11 cellular contexts compared by ENCODE assay signal in the genomic region with DNA sequence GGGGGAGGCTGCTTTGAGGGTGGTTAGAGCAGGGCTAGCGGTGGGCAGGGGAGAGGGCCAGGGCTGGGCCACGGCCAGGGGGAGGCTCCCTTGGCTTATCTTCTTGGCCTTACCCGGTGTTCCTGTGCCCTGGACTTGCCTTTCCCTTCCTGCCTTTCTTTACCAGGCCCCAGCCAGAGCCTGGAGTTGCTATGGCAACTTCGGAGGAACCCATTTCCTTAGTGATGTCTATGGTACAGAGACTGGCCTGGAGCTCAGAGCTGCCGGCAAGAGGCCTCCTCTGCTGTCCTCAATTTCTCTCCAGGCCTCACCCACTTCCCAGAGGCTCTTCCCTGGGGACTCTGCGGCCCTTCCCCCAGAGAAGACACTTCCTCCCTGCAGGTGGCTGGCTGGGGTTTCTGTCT. TPM values are rescaled to one million over a fixed set of nuclear protein-coding genes. Genes with fewer than 3 reads are reported as not detected.
A peak's percentile ranks its signal among the peaks of the same experiment; 100 is the strongest.
DNase-seq lines count a peak whose midpoint lies in the region; ATAC-seq, FAIRE-seq and TF ChIP-seq lines count a peak whose summit lies in the region.
"Had no signal": no experiment of that assay in that cellular context is flagged by ENCODE, and none has a peak within 500 bp of the region (broad histone marks: within the 10 kb centered on the region; RNA-seq: fewer than 3 reads in every experiment).

No MANE protein-coding gene starts in this region.

- no peak overlapping the region for H3K27ac ChIP-seq in A673 (ENCODE audit: low read depth, low read length, poor library complexity, severe bottlenecking)
- H3K27ac ChIP-seq in CD8-positive, alpha-beta memory T cell (ENCODE audit: low read depth, low read length), result no peak overlapping the region

- H3K27me3 ChIP-seq in A673 (replicated peaks; ENCODE audit: insufficient read depth, low read depth, low read length, poor library complexity), result no peaks in the 10 kb centered on the region
- no peaks in the 10 kb centered on the region for H3K27me3 ChIP-seq in CD8-positive, alpha-beta memory T cell (ENCODE audit: insufficient read depth, low read length, poor library complexity, severe bottlenecking)

- DNase-seq in A673 (ENCODE audit: low spot score) (peak; percentile 61), LHCN-M2 (ENCODE audit: low read depth) (peak; percentile 53), kidney tubule cell (ENCODE audit: low spot score) (peak; percentile 45), NCI-H2081 treated with DMSO at 0.1 percent for 48 hours (lab: John Stamatoyannopoulos, UW) (no peak), GM19239 (ENCODE audit: insufficient read length, low spot score) (no peak)
- DNase-seq in CD8-positive, alpha-beta memory T cell, result no peak
- DNase-seq: stimulated activated CD4-positive, alpha-beta T cell treated with anti-CD3 and anti-CD28 coated beads, Interleukin-12 subunit alpha, Interleukin-12 subunit beta, amount 100 ng/mL, for 4 hours; T-helper 1 cell had no signal

- POLR2A ChIA-PET in A673 (lab: Charles Lee; ENCODE audit: low non-redundant PET), result interaction anchor here (0.7 kb wide), 1 partner anchor 17 kb away, joined by 3 read pairs; no protein-coding TSS in a partner anchor
- POLR2A ChIA-PET in CD8-positive, alpha-beta memory T cell (lab: Charles Lee), result no interaction called here

- no peaks in the 10 kb centered on the region for H3K36me3 ChIP-seq in A673 (ENCODE audit: insufficient read depth, low read length, poor library complexity, severe bottlenecking)
- H3K36me3 ChIP-seq in CD8-positive, alpha-beta memory T cell (ENCODE audit: insufficient read depth, low read length), result no peaks in the 10 kb centered on the region

- peak overlapping the region; percentile 73 to 87 (median 76) for H3K4me3 Mint-ChIP-seq in brain
- H3K4me3 Mint-ChIP-seq in CD8-positive, alpha-beta memory T cell, result peak overlapping the region in 1 of 7 donors; percentile 56

- ATAC-seq in HG02970 (IDR thresholded peaks at IDR 0.05; ENCODE audit: low FRiP score, unreplicated experiment), result no peak

- intact Hi-C loops in A673 (cut with micrococcal nuclease; ENCODE audit: unreplicated experiment), result no loop called here

- peaks cover 6% of the 10 kb centered on the region for H3K4me1 ChIP-seq in A673 (ENCODE audit: insufficient read depth, low read length, poor library complexity, severe bottlenecking)
- H3K4me1 ChIP-seq in CD8-positive, alpha-beta memory T cell (ENCODE audit: insufficient read depth, low read length), result no peaks in the 10 kb centered on the region

- H3K27me3 Mint-ChIP-seq in brain, result peaks cover 5% of the 10 kb centered on the region
- H3K27me3 Mint-ChIP-seq in CD8-positive, alpha-beta memory T cell, result peaks cover 21 to 35% of the 10 kb centered on the region in 2 donors

- no peak for FAIRE-seq in GM19239 (lab: Jason Lieb, UNC)
- FAIRE-seq: endometrium had no signal

- H3K36me3 Mint-ChIP-seq in brain, result peaks cover 18% of the 10 kb centered on the region
- peaks cover 0 to 5% (median 0%) of the 10 kb centered on the region in 3 donors for H3K36me3 Mint-ChIP-seq in CD8-positive, alpha-beta memory T cell

- peaks cover 0 to under 1% (median 0%) of the 10 kb centered on the region in 5 experiments for H3K9me3 Mint-ChIP-seq in brain
- no peaks in the 10 kb centered on the region for H3K9me3 Mint-ChIP-seq in CD8-positive, alpha-beta memory T cell

- CTCF ChIA-PET in A673 (lab: Charles Lee), result no interaction called here
- CTCF ChIA-PET in CD8-positive, alpha-beta memory T cell (lab: Charles Lee), result interaction anchor here (0.7 kb wide), 1 partner anchor 11 kb away, joined by 5 read pairs; the partner anchor contains the start of gene SPEG

- H3K4me3 ChIP-seq in A673 (ENCODE audit: low read depth, low read length, poor library complexity, severe bottlenecking), result no peak overlapping the region
- H3K4me3 ChIP-seq in CD8-positive, alpha-beta memory T cell (ENCODE audit: low read length), result no peak overlapping the region

- peaks cover 67% of the 10 kb centered on the region for H3K4me1 Mint-ChIP-seq in brain
- H3K4me1 Mint-ChIP-seq in CD8-positive, alpha-beta memory T cell, result peaks cover 11 to 21% (median 11%) of the 10 kb centered on the region in 3 donors

- no peaks in the 10 kb centered on the region for H3K9me3 ChIP-seq in A673 (ENCODE audit: low read depth, low read length, poor library complexity, severe bottlenecking)
- no peaks in the 10 kb centered on the region for H3K9me3 ChIP-seq in CD8-positive, alpha-beta memory T cell (ENCODE audit: low read length)

- TF ChIP-seq CTCF in A673 (conservative IDR thresholded peaks at IDR 0.05; ENCODE audit: low read depth, low read length) (no peak), brain (conservative IDR thresholded peaks at IDR 0.05) (no peak)

- BruUV-seq in A673 (replicated peaks; lab: Mats Ljungman, UMichigan), result no TSS peak

- peak overlapping the region; percentile 90 to 98 (median 96) for H3K27ac Mint-ChIP-seq in brain
- no peak overlapping the region for H3K27ac Mint-ChIP-seq in CD8-positive, alpha-beta memory T cell

RNA-seq across cellular contexts. Expression of gene SPEG, which starts 11.5 kb away (rescaled TPM):
- total RNA-seq in A673 (2021) (8.4 and 15.7 TPM in 2 replicates), LHCN-M2 (2014; rRNA removed) (36.2 and 41.5 TPM in 2 replicates)
- 36.6 TPM for polyA plus RNA-seq in LHCN-M2 (2012)
- 26.3 TPM for polyA plus RNA-seq in brain (ENCODE audit: insufficient read depth, low read depth, low replicate concordance)
- total RNA-seq in CD8-positive, alpha-beta memory T cell, result 1 to 10 TPM in 1 of 2 experiments, under 1 TPM in 1; 0.94 to 1.0 TPM
- polyA plus RNA-seq in CD8-positive, alpha-beta memory T cell, result 0.48 TPM

RNA-seq across cellular contexts. Expression of gene DES, which starts 27.9 kb away (rescaled TPM):
- total RNA-seq in A673 (2021), result not detected in 2 replicates
- total RNA-seq in LHCN-M2 (2014; rRNA removed), result 863 and 1,551 TPM in 2 replicates
- 1,873 TPM for polyA plus RNA-seq in LHCN-M2 (2012)
- 9.7 TPM for polyA plus RNA-seq in brain (ENCODE audit: insufficient read depth, low read depth, low replicate concordance)
- not detected for total RNA-seq in CD8-positive, alpha-beta memory T cell
- polyA plus RNA-seq in CD8-positive, alpha-beta memory T cell, result not detected

RNA-seq across cellular contexts. Expression of gene GMPPA, which starts 52.6 kb away (rescaled TPM):
- total RNA-seq in A673 (2021), result 32.1 and 45.8 TPM in 2 replicates
- 64.4 and 65.7 TPM in 2 replicates for total RNA-seq in LHCN-M2 (2014; rRNA removed)
- polyA plus RNA-seq in LHCN-M2 (2012), result 73.0 TPM
- polyA plus RNA-seq in brain (ENCODE audit: insufficient read depth, low read depth, low replicate concordance), result 22.0 TPM
- 10 to 100 TPM; 36.9 to 37.1 TPM for total RNA-seq in CD8-positive, alpha-beta memory T cell
- 32.5 TPM for polyA plus RNA-seq in CD8-positive, alpha-beta memory T cell

RNA-seq across cellular contexts. Expression of gene DNPEP, which starts 58.4 kb away (rescaled TPM):
- 69.2 and 83.0 TPM in 2 replicates for total RNA-seq in A673 (2021)
- total RNA-seq in LHCN-M2 (2014; rRNA removed), result 55.0 and 63.7 TPM in 2 replicates
- polyA plus RNA-seq in LHCN-M2 (2012), result 74.0 TPM
- polyA plus RNA-seq in brain (ENCODE audit: insufficient read depth, low read depth, low replicate concordance), result 43.5 TPM
- total RNA-seq in CD8-positive, alpha-beta memory T cell, result 100 to 1,000 TPM; 112 to 116 TPM
- polyA plus RNA-seq in CD8-positive, alpha-beta memory T cell, result 69.1 TPM

Comparison
In these comparisons a context has a peak if more than half of its experiments do, and no peak if none do; other contexts are left out.
1. DNase-seq: peak in A673 (single experiment), LHCN-M2 (single experiment) and kidney tubule cell (single experiment); none in NCI-H2081 treated with DMSO at 0.1 percent for 48 hours (single experiment), GM19239 (single experiment) and CD8-positive, alpha-beta memory T cell (0 of 5).
2. H3K27ac Mint-ChIP-seq: peak in brain (5 of 5); none in CD8-positive, alpha-beta memory T cell (0 of 8).
3. RNA of gene DES, which starts 27.9 kb away (total RNA-seq): 863 to 1,551 TPM in LHCN-M2; not detected in A673 and not detected in CD8-positive, alpha-beta memory T cell; every median in the first group is over 100 times any median in the second.